In genomic region chr9:34572092-34572491, GRCh38 we compare ENCODE assay signal across 2 cellular contexts.
A peak's percentile ranks its signal among the peaks of the same experiment; 100 is the strongest.
TF ChIP-seq lines count a peak whose summit lies in the region.

No MANE protein-coding gene starts in this region.

TF ChIP-seq in liver, 16 proteins besides CTCF, POLR2A, EP300 and RAD21:
- TF ChIP-seq ZBTB33 (IDR thresholded peaks at IDR 0.05) (no peak), RXRA (IDR thresholded peaks at IDR 0.05) (peak; percentile 71 to 79), FOXA1 (IDR thresholded peaks at IDR 0.05) (no peak), HNF4G (IDR thresholded peaks at IDR 0.05) (peak; percentile 76), GABPA (IDR thresholded peaks at IDR 0.05 in 1 of 2, conservative IDR thresholded peaks at IDR 0.05 in 1 of 2) (no peak), SP1 (IDR thresholded peaks at IDR 0.05) (peak; percentile 73), FOXA2 (IDR thresholded peaks at IDR 0.05) (peak; percentile 11), NR2F2 (IDR thresholded peaks at IDR 0.05) (no peak), HNF4A (conservative IDR thresholded peaks at IDR 0.05) (peak; percentile 92), REST (IDR thresholded peaks at IDR 0.05) (peak; percentile 20), TAF1 (conservative IDR thresholded peaks at IDR 0.05) (no peak), YY1 (IDR thresholded peaks at IDR 0.05) (no peak), ATF3 (IDR thresholded peaks at IDR 0.05) (no peak), JUND (IDR thresholded peaks at IDR 0.05) (no peak), EGR1 (IDR thresholded peaks at IDR 0.05; ENCODE audit: low read depth in 2 of 2) (no peak), MAX (IDR thresholded peaks at IDR 0.05) (no peak)

TF ChIP-seq in HepG2, 621 proteins besides CTCF, POLR2A, EP300 and RAD21:
- TF ChIP-seq ETS1 (CRISPR knock-in tag; IDR thresholded peaks at IDR 0.05) (no peak), ZKSCAN5 (CRISPR knock-in tag; IDR thresholded peaks at IDR 0.05) (no peak), ISL2 (CRISPR knock-in tag; IDR thresholded peaks at IDR 0.05) (no peak), POLR2AphosphoS5 (IDR thresholded peaks at IDR 0.05; ENCODE audit: low read depth, low read length) (no peak)
